Comparison of ENCODE assay signal across 27 cellular contexts in the genomic region with DNA sequence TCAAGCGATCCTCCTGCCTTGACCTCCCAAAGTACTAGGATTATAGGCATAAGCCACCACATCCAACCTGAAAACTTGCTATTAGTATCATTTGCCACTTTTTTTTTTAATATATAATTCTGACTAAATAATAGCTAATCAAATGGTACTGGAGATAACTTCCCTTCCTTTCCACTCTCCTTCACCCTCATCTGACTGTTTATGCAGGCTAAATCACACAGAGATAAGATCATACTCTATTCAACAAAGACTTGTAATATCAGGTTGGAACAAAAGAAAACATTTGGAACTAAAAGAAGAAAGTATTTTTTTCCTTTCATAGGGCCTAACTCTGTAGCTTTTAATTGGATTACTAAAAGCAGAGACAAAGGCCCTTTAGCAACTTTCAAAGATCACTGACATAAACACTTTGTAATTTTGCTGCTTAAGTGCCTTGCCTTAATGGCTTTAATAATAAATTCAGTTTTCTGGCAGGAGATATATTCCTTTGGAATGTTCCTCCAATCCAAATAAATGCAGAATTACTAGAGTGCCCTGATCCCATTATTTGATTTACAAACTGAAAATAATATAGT.
"Had no signal": no experiment of that assay in that cellular context is flagged by ENCODE, and none has a peak within 500 bp of the region (broad histone marks: within the 10 kb centered on the region; RNA-seq: fewer than 3 reads in every experiment).

No MANE protein-coding gene starts in this region.

- H3K4me1 ChIP-seq: stomach, thyroid gland, upper lobe of right lung had no signal

- H3K36me3 ChIP-seq: ovary, sigmoid colon, stomach, thyroid gland, upper lobe of right lung, WERI-Rb-1 had no signal

- H3K4me3 ChIP-seq: hepatocyte, ovary, sigmoid colon, stomach, thyroid gland, upper lobe of right lung had no signal

- H3K9me3 ChIP-seq: ovary, sigmoid colon, thyroid gland, upper lobe of right lung had no signal

- H3K27me3 ChIP-seq: hepatocyte, ovary, sigmoid colon, stomach, thyroid gland, upper lobe of right lung had no signal

- H3K79me2 ChIP-seq: hepatocyte had no signal

- H3K4me1 Mint-ChIP-seq: activated CD4-positive, alpha-beta T cell treated with anti-CD3 and anti-CD28 coated beads, Interleukin-2, amount 10 ng/mL, durations not matched to agents 24 days and 14 days; naive thymus-derived CD4-positive, alpha-beta T cell; stimulated activated naive B cell treated with anti-CD40 and anti-IgM and Interleukin-4, amounts not matched to agents 10 μg/mL and 1 μg/mL and 100 μg/mL, for 72 hours had no signal

- H3K9me3 Mint-ChIP-seq: activated CD4-positive, alpha-beta T cell treated with anti-CD3 and anti-CD28 coated beads, Interleukin-2, amount 10 ng/mL, durations not matched to agents 24 days and 14 days; activated T-helper 1 cell treated with anti-CD3 and anti-CD28 coated beads, Interleukin-12 subunit alpha, Interleukin-12 subunit beta, Interleukin-2, Interleukin-4 antibody, amounts not matched to agents 30 ng/mL and 10 ng/mL and 1 ng/mL, durations not matched to agents 14 hours and 24 hours and 36 hours had no signal

- H2AFZ ChIP-seq: hepatocyte had no signal

- H3K4me3 Mint-ChIP-seq: activated CD4-positive, alpha-beta memory T cell treated with anti-CD3 and anti-CD28 coated beads for 36 hours; activated CD4-positive, alpha-beta T cell treated with anti-CD3 and anti-CD28 coated beads, Interleukin-2, amount 10 ng/mL, durations not matched to agents 24 days and 14 days; activated T-helper 1 cell treated with anti-CD3 and anti-CD28 coated beads, Interleukin-12 subunit alpha, Interleukin-12 subunit beta, Interleukin-2, Interleukin-4 antibody, amounts not matched to agents 30 ng/mL and 10 ng/mL and 1 ng/mL, durations not matched to agents 14 hours and 24 hours and 36 hours; effector memory CD8-positive, alpha-beta T cell; naive thymus-derived CD4-positive, alpha-beta T cell; stimulated activated naive B cell treated with anti-CD40 and anti-IgM and Interleukin-4, amounts not matched to agents 10 μg/mL and 1 μg/mL and 100 μg/mL, for 72 hours had no signal

- ATAC-seq: activated CD4-positive, CD25-positive, alpha-beta regulatory T cell treated with anti-CD3 and anti-CD28 coated beads, Interleukin-2, amount 50 U/mL, for 24 hours; effector memory CD8-positive, alpha-beta T cell; left ventricle myocardium superior; naive thymus-derived CD4-positive, alpha-beta T cell; stimulated activated naive B cell treated with anti-CD40 and anti-IgM and Interleukin-4, amounts not matched to agents 10 μg/mL and 1 μg/mL and 100 μg/mL, for 72 hours; upper lobe of right lung had no signal

- H3K27ac Mint-ChIP-seq: activated CD4-positive, alpha-beta memory T cell treated with anti-CD3 and anti-CD28 coated beads for 36 hours; activated CD4-positive, alpha-beta T cell treated with anti-CD3 and anti-CD28 coated beads, Interleukin-2, amount 10 ng/mL, durations not matched to agents 24 days and 14 days; activated T-helper 1 cell treated with anti-CD3 and anti-CD28 coated beads, Interleukin-12 subunit alpha, Interleukin-12 subunit beta, Interleukin-2, Interleukin-4 antibody, amounts not matched to agents 30 ng/mL and 10 ng/mL and 1 ng/mL, durations not matched to agents 14 hours and 24 hours and 36 hours; effector memory CD8-positive, alpha-beta T cell; naive thymus-derived CD4-positive, alpha-beta T cell; progenitor cell of endocrine pancreas; stimulated activated naive B cell treated with anti-CD40 and anti-IgM and Interleukin-4, amounts not matched to agents 10 μg/mL and 1 μg/mL and 100 μg/mL, for 72 hours had no signal

- H3K27me3 Mint-ChIP-seq: activated CD4-positive, alpha-beta memory T cell treated with anti-CD3 and anti-CD28 coated beads for 36 hours; activated CD4-positive, alpha-beta T cell treated with anti-CD3 and anti-CD28 coated beads, Interleukin-2, amount 10 ng/mL, durations not matched to agents 24 days and 14 days; effector memory CD8-positive, alpha-beta T cell; progenitor cell of endocrine pancreas; stimulated activated naive B cell treated with anti-CD40 and anti-IgM and Interleukin-4, amounts not matched to agents 10 μg/mL and 1 μg/mL and 100 μg/mL, for 72 hours had no signal

- H3K36me3 Mint-ChIP-seq: activated CD4-positive, alpha-beta memory T cell treated with anti-CD3 and anti-CD28 coated beads for 36 hours; naive thymus-derived CD4-positive, alpha-beta T cell; stimulated activated naive B cell treated with anti-CD40 and anti-IgM and Interleukin-4, amounts not matched to agents 10 μg/mL and 1 μg/mL and 100 μg/mL, for 72 hours had no signal

- H3K4me2 ChIP-seq: hepatocyte had no signal

- DNase-seq: activated CD4-positive, alpha-beta memory T cell treated with anti-CD3 and anti-CD28 coated beads for 36 hours; activated CD4-positive, alpha-beta T cell treated with anti-CD3 and anti-CD28 coated beads, Interleukin-2, amount 10 ng/mL, durations not matched to agents 24 days and 14 days; activated CD8-positive, alpha-beta memory T cell treated with anti-CD3 and anti-CD28 coated beads, Interleukin-2, amount 50 U/mL, for 4 hours; activated gamma-delta T cell; activated naive CD4-positive, alpha-beta T cell treated with anti-CD3 and anti-CD28 coated beads, Interleukin-2, amount 50 U/mL, for 16 hours; activated T-cell treated with anti-CD3 and anti-CD28 coated beads, Interleukin-2, amount 50 U/mL, for 1 hour; amniotic stem cell; cortex of kidney; effector memory CD8-positive, alpha-beta T cell; islet precursor cell; left ventricle myocardium superior; midbrain; naive thymus-derived CD4-positive, alpha-beta T cell; ovary; sigmoid colon; small intestine; stimulated activated CD4-positive, alpha-beta T cell treated with anti-CD3 and anti-CD28 coated beads, Interleukin-15, amount 100 ng/mL, for 24 hours; stimulated activated CD4-positive, alpha-beta T cell treated with anti-CD3 and anti-CD28 coated beads, Interleukin-2, amount 100 ng/mL, for 24 hours; stimulated activated naive B cell treated with anti-CD40 and anti-IgM and Interleukin-4, amounts not matched to agents 10 μg/mL and 1 μg/mL and 100 μg/mL, for 72 hours; stomach; thyroid gland; upper lobe of right lung; WERI-Rb-1 had no signal

- H3K27ac ChIP-seq: hepatocyte, ovary, sigmoid colon, stomach, thyroid gland, upper lobe of right lung, WERI-Rb-1 had no signal
